Comparison of ENCODE assay signal across 8 cellular contexts in genomic region chr2:16246281-16246850, GRCh38.
"Had no signal": no experiment of that assay in that cellular context is flagged by ENCODE, and none has a peak within 500 bp of the region (broad histone marks: within the 10 kb centered on the region; RNA-seq: fewer than 3 reads in every experiment).

No MANE protein-coding gene starts in this region.

- H3K27ac Mint-ChIP-seq: GM23338, HFFc6 had no signal

- H3K9me3 Mint-ChIP-seq: GM23338, H9 had no signal

- DNase-seq: GM23248, GOT3, H7, H9, HCEC 1CT, HFFc6 had no signal

- H3K4me2 ChIP-seq: GM23338 had no signal

- H3K36me3 ChIP-seq: HAP-1 had no signal

- H2AFZ ChIP-seq: GM23248, GM23338 had no signal

- H3K9ac ChIP-seq: GM23248 had no signal

- H3K9me3 ChIP-seq: HAP-1 had no signal

- H3K4me3 Mint-ChIP-seq: GM23338, H9, HFFc6 had no signal

- H3K27ac ChIP-seq: GM23248 had no signal

- H3K4me3 ChIP-seq: GM23248, GM23338, HAP-1 had no signal

- H3K4me1 ChIP-seq: HAP-1 had no signal
